1 cellular context compared by ENCODE assay signal in the genomic region with DNA sequence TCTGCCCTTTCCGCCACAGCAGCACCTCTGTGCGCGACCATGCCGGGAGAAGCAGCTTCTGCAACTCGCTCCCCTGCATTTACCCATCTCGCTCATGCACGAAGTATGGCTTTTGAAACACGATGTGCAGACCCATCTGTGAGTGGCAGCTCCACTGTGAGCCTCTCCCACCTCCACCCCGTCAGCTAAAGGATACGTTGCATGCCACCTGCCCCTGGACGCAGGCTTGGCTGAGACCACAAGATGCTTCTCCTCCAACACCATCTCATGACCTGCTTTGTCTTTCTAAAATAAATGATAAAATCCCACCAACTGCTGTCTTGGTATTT.
TF ChIP-seq lines count a peak whose summit lies in the region.

No MANE protein-coding gene starts in this region.

TF ChIP-seq in GM23338, 12 proteins besides CTCF, POLR2A, EP300 and RAD21 (continued from another document):
- TF ChIP-seq, protein P1, sequence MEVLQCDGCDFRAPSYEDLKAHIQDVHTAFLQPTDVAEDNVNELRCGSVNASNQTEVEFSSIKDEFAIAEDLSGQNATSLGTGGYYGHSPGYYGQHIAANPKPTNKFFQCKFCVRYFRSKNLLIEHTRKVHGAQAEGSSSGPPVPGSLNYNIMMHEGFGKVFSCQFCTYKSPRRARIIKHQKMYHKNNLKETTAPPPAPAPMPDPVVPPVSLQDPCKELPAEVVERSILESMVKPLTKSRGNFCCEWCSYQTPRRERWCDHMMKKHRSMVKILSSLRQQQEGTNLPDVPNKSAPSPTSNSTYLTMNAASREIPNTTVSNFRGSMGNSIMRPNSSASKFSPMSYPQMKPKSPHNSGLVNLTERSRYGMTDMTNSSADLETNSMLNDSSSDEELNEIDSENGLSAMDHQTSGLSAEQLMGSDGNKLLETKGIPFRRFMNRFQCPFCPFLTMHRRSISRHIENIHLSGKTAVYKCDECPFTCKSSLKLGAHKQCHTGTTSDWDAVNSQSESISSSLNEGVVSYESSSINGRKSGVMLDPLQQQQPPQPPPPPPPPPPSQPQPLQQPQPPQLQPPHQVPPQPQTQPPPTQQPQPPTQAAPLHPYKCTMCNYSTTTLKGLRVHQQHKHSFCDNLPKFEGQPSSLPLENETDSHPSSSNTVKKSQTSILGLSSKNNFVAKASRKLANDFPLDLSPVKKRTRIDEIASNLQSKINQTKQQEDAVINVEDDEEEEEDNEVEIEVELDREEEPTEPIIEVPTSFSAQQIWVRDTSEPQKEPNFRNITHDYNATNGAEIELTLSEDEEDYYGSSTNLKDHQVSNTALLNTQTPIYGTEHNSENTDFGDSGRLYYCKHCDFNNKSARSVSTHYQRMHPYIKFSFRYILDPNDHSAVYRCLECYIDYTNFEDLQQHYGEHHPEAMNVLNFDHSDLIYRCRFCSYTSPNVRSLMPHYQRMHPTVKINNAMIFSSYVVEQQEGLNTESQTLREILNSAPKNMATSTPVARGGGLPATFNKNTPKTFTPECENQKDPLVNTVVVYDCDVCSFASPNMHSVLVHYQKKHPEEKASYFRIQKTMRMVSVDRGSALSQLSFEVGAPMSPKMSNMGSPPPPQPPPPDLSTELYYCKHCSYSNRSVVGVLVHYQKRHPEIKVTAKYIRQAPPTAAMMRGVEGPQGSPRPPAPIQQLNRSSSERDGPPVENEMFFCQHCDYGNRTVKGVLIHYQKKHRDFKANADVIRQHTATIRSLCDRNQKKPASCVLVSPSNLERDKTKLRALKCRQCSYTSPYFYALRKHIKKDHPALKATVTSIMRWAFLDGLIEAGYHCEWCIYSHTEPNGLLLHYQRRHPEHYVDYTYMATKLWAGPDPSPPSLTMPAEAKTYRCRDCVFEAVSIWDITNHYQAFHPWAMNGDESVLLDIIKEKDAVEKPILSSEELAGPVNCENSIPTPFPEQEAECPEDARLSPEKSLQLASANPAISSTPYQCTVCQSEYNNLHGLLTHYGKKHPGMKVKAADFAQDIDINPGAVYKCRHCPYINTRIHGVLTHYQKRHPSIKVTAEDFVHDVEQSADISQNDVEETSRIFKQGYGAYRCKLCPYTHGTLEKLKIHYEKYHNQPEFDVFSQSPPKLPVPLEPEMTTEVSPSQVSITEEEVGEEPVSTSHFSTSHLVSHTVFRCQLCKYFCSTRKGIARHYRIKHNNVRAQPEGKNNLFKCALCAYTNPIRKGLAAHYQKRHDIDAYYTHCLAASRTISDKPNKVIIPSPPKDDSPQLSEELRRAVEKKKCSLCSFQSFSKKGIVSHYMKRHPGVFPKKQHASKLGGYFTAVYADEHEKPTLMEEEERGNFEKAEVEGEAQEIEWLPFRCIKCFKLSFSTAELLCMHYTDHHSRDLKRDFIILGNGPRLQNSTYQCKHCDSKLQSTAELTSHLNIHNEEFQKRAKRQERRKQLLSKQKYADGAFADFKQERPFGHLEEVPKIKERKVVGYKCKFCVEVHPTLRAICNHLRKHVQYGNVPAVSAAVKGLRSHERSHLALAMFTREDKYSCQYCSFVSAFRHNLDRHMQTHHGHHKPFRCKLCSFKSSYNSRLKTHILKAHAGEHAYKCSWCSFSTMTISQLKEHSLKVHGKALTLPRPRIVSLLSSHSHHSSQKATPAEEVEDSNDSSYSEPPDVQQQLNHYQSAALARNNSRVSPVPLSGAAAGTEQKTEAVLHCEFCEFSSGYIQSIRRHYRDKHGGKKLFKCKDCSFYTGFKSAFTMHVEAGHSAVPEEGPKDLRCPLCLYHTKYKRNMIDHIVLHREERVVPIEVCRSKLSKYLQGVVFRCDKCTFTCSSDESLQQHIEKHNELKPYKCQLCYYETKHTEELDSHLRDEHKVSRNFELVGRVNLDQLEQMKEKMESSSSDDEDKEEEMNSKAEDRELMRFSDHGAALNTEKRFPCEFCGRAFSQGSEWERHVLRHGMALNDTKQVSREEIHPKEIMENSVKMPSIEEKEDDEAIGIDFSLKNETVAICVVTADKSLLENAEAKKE (CRISPR knock-in tag; IDR thresholded peaks at IDR 0.05): no peak
- TF ChIP-seq CREB1 (CRISPR knock-in tag; IDR thresholded peaks at IDR 0.05; ENCODE audit: low read depth) (no peak), EZH2phosphoT487 (IDR thresholded peaks at IDR 0.05; ENCODE audit: unreplicated experiment) (no peak)
- TF ChIP-seq, protein P2, sequence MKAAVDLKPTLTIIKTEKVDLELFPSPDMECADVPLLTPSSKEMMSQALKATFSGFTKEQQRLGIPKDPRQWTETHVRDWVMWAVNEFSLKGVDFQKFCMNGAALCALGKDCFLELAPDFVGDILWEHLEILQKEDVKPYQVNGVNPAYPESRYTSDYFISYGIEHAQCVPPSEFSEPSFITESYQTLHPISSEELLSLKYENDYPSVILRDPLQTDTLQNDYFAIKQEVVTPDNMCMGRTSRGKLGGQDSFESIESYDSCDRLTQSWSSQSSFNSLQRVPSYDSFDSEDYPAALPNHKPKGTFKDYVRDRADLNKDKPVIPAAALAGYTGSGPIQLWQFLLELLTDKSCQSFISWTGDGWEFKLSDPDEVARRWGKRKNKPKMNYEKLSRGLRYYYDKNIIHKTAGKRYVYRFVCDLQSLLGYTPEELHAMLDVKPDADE (IDR thresholded peaks at IDR 0.05): no peak
